In genomic region chrX:20143539-20143938, GRCh38 we compare ENCODE assay signal across 1 cellular context.
TF ChIP-seq lines count a peak whose summit lies in the region.

No MANE protein-coding gene starts in this region.

TF ChIP-seq in HepG2, 621 proteins besides CTCF, POLR2A, EP300 and RAD21 (continued from another document):
- TF ChIP-seq HNF4A (CRISPR knock-in tag; IDR thresholded peaks at IDR 0.05) = 0 out of 2 replicates have a peak, but pooled peaks have one; percentile 10
- TF ChIP-seq ZNF281 (CRISPR knock-in tag; IDR thresholded peaks at IDR 0.05; ENCODE audit: borderline replicate concordance) = peak; percentile 84
- 0 out of 2 replicates have a peak, but pooled peaks have one; percentile 34 for TF ChIP-seq ARID3A (IDR thresholded peaks at IDR 0.05; ENCODE audit: low read depth, low read length)
